1 cellular context compared by ENCODE assay signal in genomic region chr11:62616957-62617356, GRCh38.
A peak's percentile ranks its signal among the peaks of the same experiment; 100 is the strongest.
TF ChIP-seq lines count a peak whose summit lies in the region.

No MANE protein-coding gene starts in this region.

TF ChIP-seq in K562, 482 proteins besides CTCF, POLR2A, EP300 and RAD21:
- TF ChIP-seq POLR2G (IDR thresholded peaks at IDR 0.05; ENCODE audit: low read depth, low read length) (peak; percentile 65), RBFOX2 (IDR thresholded peaks at IDR 0.05; ENCODE audit: low read depth, low read length) (peak; percentile 48)
